ENCODE assay signal across 1 cellular context in the genomic region with DNA sequence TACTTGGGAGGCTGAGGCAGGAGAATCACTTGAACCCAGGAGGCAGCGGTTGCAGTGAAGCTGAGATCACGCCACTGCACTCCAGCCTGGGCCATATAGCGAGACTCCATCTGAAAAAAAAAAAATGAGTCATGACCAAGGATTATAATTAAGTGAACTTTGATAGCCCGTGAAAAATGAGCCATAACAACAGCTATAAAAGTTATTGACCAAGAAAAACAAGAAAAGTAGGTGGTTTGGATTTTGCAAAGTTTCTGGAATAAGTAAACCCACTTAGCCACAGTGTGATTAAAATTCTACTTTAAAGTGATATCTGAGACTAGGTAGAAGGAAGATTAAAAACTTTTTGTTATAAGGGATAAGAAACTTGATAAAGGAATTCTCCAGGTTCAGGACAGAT.
TF ChIP-seq lines count a peak whose summit lies in the region.

No MANE protein-coding gene starts in this region.

TF ChIP-seq in HEK293, 187 proteins besides CTCF, POLR2A, EP300 and RAD21 (continued from another document):
- TF ChIP-seq, protein P1, sequence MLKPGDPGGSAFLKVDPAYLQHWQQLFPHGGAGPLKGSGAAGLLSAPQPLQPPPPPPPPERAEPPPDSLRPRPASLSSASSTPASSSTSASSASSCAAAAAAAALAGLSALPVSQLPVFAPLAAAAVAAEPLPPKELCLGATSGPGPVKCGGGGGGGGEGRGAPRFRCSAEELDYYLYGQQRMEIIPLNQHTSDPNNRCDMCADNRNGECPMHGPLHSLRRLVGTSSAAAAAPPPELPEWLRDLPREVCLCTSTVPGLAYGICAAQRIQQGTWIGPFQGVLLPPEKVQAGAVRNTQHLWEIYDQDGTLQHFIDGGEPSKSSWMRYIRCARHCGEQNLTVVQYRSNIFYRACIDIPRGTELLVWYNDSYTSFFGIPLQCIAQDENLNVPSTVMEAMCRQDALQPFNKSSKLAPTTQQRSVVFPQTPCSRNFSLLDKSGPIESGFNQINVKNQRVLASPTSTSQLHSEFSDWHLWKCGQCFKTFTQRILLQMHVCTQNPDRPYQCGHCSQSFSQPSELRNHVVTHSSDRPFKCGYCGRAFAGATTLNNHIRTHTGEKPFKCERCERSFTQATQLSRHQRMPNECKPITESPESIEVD (tag by site-specific recombination; IDR thresholded peaks at IDR 0.05) = peak; percentile 73
- TF ChIP-seq ZNF202 (tag by site-specific recombination; IDR thresholded peaks at IDR 0.05; ENCODE audit: borderline replicate concordance) (peak; percentile 79; the same call in 1 of the 2 replicates), KLF7 (tag by site-specific recombination; IDR thresholded peaks at IDR 0.05; ENCODE audit: borderline replicate concordance) (no peak), SP7 (tag by site-specific recombination; IDR thresholded peaks at IDR 0.05) (peak; percentile 89)
